8 cellular contexts compared by ENCODE assay signal in genomic region chr3:177345049-177345972, GRCh38.
DNase-seq lines count a peak whose midpoint lies in the region; ATAC-seq, FAIRE-seq and TF ChIP-seq lines count a peak whose summit lies in the region.

No MANE protein-coding gene starts in this region.

- in situ Hi-C loops in K562 (cut with MboI): no loop called here

- TF ChIP-seq RAD21 in HCT116 (IDR thresholded peaks at IDR 0.05; ENCODE audit: low read depth) (peak; percentile 52), K562 (CRISPR knock-in tag; conservative IDR thresholded peaks at IDR 0.05 in 1 of 2, IDR thresholded peaks at IDR 0.05 in 1 of 2) (peak; percentile 27 to 57; a peak in 3 of 4 replicates)

- H3K4me1 ChIP-seq in HCT116 (ENCODE audit: control insufficient read depth in 1 of 2, insufficient read depth in 2 of 2, low read length in 2 of 2) (peaks cover 35 to 55% of the 10 kb centered on the region in 2 experiments), K562 (replicated peaks in 1 of 2; ENCODE audit: control insufficient read depth in 2 of 2, insufficient read depth in 2 of 2, low read length in 2 of 2) (peaks cover 7 to 53% of the 10 kb centered on the region in 2 experiments; a peak in 4 of 5 replicates), iPS-18a (ENCODE audit: control insufficient read depth, low read depth, low read length) (peaks cover 17% of the 10 kb centered on the region), skeletal muscle tissue (ENCODE audit: control insufficient read depth in 3 of 3, insufficient read depth in 3 of 3, low read length in 3 of 3) (peaks cover 23 to 31% (median 29%) of the 10 kb centered on the region in 3 donors)

- POLR2A ChIA-PET in HCT116 (lab: Charles Lee): interaction anchor here (1.0 to 3.7 kb wide), 4 partner anchors 12 to 147 kb away, joined by 3 to 49 read pairs (median 4); no protein-coding TSS in a partner anchor
- POLR2A ChIA-PET in K562 (lab: Yijun Ruan, JAX): interaction anchor here (0.8 to 2.2 kb wide), 5 partner anchors 12 to 147 kb away, joined by 3 to 17 read pairs (median 4); no protein-coding TSS in a partner anchor

- H3K27me3 ChIP-seq in HCT116 (ENCODE audit: insufficient read depth, low read length): no peaks in the 10 kb centered on the region
- H3K27me3 ChIP-seq in K562 (ENCODE audit: control insufficient read depth in 2 of 2, insufficient read depth in 2 of 2, low read length in 2 of 2): no peaks in the 10 kb centered on the region
- H3K27me3 ChIP-seq in iPS-18a (ENCODE audit: control insufficient read depth, insufficient read depth, low read length): peaks cover 66% of the 10 kb centered on the region
- no peaks in the 10 kb centered on the region for H3K27me3 ChIP-seq in skeletal muscle tissue (ENCODE audit: control insufficient read depth in 3 of 3, insufficient read depth in 3 of 3, low read length in 3 of 3)

- intact Hi-C loops in HCT116 (cut with micrococcal nuclease): loop anchor here (1.0 to 2.0 kb wide), 2 partner anchors 13 to 61 kb away; no protein-coding TSS in a partner anchor
- intact Hi-C loops in K562 (cut with micrococcal nuclease): loop anchor here (1.0 to 2.0 kb wide), 2 partner anchors 12 to 61 kb away; no protein-coding TSS in a partner anchor

- H3K4me3 ChIP-seq in HCT116 (replicated peaks in 1 of 2; ENCODE audit: low read depth in 1 of 2, low read length in 2 of 2) (peak overlapping the region; percentile 8 to 36; a peak in 2 of 4 replicates), K562 (no peak overlapping the region), iPS-18a (ENCODE audit: low read length) (peak overlapping the region; percentile 19), skeletal muscle tissue (ENCODE audit: low read length in 3 of 3) (peak overlapping the region; percentile 19 to 49 (median 23))

- no peak for TF ChIP-seq CTCF in HCT116 (IDR thresholded peaks at IDR 0.05 in 2 of 3, conservative IDR thresholded peaks at IDR 0.05 in 1 of 3; ENCODE audit: borderline replicate concordance in 1 of 3, insufficient read depth in 1 of 3, low read depth in 2 of 3, low read length in 2 of 3)
- no peak for TF ChIP-seq CTCF in K562 (IDR thresholded peaks at IDR 0.05 in 2 of 3, conservative IDR thresholded peaks at IDR 0.05 in 1 of 3; ENCODE audit: insufficient read depth in 2 of 3, low read depth in 1 of 3, low read length in 3 of 3)

- H3K9me3 ChIP-seq in HCT116 (ENCODE audit: control insufficient read depth in 1 of 2, insufficient read depth in 1 of 2, low read depth in 1 of 2, low read length in 2 of 2): no peaks in the 10 kb centered on the region
- no peaks in the 10 kb centered on the region for H3K9me3 ChIP-seq in K562 (replicated peaks; ENCODE audit: control insufficient read depth, insufficient read depth, low read depth, low read length)
- H3K9me3 ChIP-seq in iPS-18a (ENCODE audit: control insufficient read depth, low read depth, low read length): no peaks in the 10 kb centered on the region
- H3K9me3 ChIP-seq in skeletal muscle tissue (ENCODE audit: control insufficient read depth in 3 of 3, low read length in 3 of 3): no peaks in the 10 kb centered on the region

- DNase-seq in EH (ENCODE audit: low read depth): peak; percentile 97
- DNase-seq in HCT116 (ENCODE audit: low read depth, low spot score): peak; percentile 96
- peak; percentile 93 for DNase-seq in MV-4-11 (lab: John Stamatoyannopoulos, UW)
- DNase-seq in T1000 (lab: John Stamatoyannopoulos, UW): peak; percentile 66
- peak; percentile 87 to 96 (median 88) for DNase-seq in K562 (ENCODE audit: extremely low read depth in 1 of 4, low spot score in 3 of 4)
- no peak for DNase-seq in DMS79 treated with DMSO at 0.1 percent for 48 hours (lab: John Stamatoyannopoulos, UW)

- TF ChIP-seq POLR2A in HCT116 (IDR thresholded peaks at IDR 0.05; ENCODE audit: borderline replicate concordance, extremely low read depth, insufficient read depth, insufficient read length) (peak; percentile 68), K562 (conservative IDR thresholded peaks at IDR 0.05) (peak; percentile 78)

- WGBS in K562 (ENCODE audit: insufficient coverage, low coverage, missing lambda C conversion rate): under 1% methylated on average over 12 of the region's 12 CpGs

- H3K79me2 ChIP-seq in HCT116 (ENCODE audit: insufficient read depth, low read length) (no peaks in the 10 kb centered on the region), K562 (ENCODE audit: control insufficient read depth, insufficient read depth, low read length) (no peaks in the 10 kb centered on the region)

- peak; percentile 92 for ATAC-seq in HCT116
- ATAC-seq in K562: peak; percentile 90

- CTCF ChIA-PET in HCT116 (lab: Charles Lee) (interaction anchor here (0.6 to 0.8 kb wide), 2 partner anchors 293 to 295 kb away, joined by 3 to 5 read pairs; no protein-coding TSS in a partner anchor), K562 (lab: Yijun Ruan, JAX; ENCODE audit: low intra/inter-chr PET ratio) (no interaction called here)

- peak; percentile 96 for FAIRE-seq in K562 (lab: Jason Lieb, UNC)

- H3K9me1 ChIP-seq in K562 (ENCODE audit: control insufficient read depth, insufficient read depth, low read length): no peaks in the 10 kb centered on the region

- no peaks in the 10 kb centered on the region for H4K20me1 ChIP-seq in HCT116 (ENCODE audit: insufficient read depth)
- no peaks in the 10 kb centered on the region for H4K20me1 ChIP-seq in K562 (replicated peaks; ENCODE audit: control insufficient read depth, insufficient read depth, low read length)

- H3K9ac ChIP-seq in HCT116 (ENCODE audit: low read length) (peak overlapping the region; percentile 70), K562 (ENCODE audit: insufficient read depth in 1 of 2, low read depth in 2 of 2, low read length in 2 of 2) (peak overlapping the region; percentile 67 to 68; a peak in 3 of 4 replicates), iPS-18a (ENCODE audit: low read length) (peak overlapping the region; percentile 4), skeletal muscle tissue (ENCODE audit: low read depth in 1 of 3, low read length in 3 of 3) (peak overlapping the region; percentile 67 to 84 (median 71))

- H3K4me2 ChIP-seq in HCT116 (ENCODE audit: low read length): peak overlapping the region; percentile 79
- peak overlapping the region; percentile 64 for H3K4me2 ChIP-seq in K562 (ENCODE audit: insufficient read depth, low read length)

- H2AFZ ChIP-seq in HCT116 (ENCODE audit: low read depth, low read length, poor library complexity, severe bottlenecking) (peak overlapping the region; percentile 74), K562 (ENCODE audit: low read depth, low read length) (peak overlapping the region; percentile 58)

- BruUV-seq in HCT116 (replicated peaks; lab: Mats Ljungman, UMichigan) (TSS peak; percentile 98), K562 (replicated peaks; lab: Mats Ljungman, UMichigan) (TSS peak; percentile 83)

- RAD21 ChIA-PET in HCT116 (lab: Charles Lee; ENCODE audit: low non-redundant PET in 1 of 2, low total read pairs in 2 of 2, uncharacterized antibody in 2 of 2, unreplicated experiment in 2 of 2): interaction anchor here (0.8 to 1.4 kb wide), 2 partner anchors 12 to 13 kb away, joined by 3 to 4 read pairs; no protein-coding TSS in a partner anchor

- H3K9me2 ChIP-seq in HCT116 (ENCODE audit: insufficient read depth): no peaks in the 10 kb centered on the region

- peak; percentile 96 for TF ChIP-seq EP300 in K562 (IDR thresholded peaks at IDR 0.05; ENCODE audit: low read length)

- H3K27ac ChIP-seq in HCT116 (ENCODE audit: low read depth, low read length) (peak overlapping the region; percentile 91), K562 (ENCODE audit: extremely low read depth, low read depth, low read length) (peak overlapping the region; percentile 96), iPS-18a (ENCODE audit: low read length) (no peak overlapping the region), skeletal muscle tissue (ENCODE audit: low read depth, low read length) (peak overlapping the region; percentile 87)

- H3K36me3 ChIP-seq in HCT116 (ENCODE audit: control insufficient read depth in 1 of 2, insufficient read depth in 2 of 2, low read length in 2 of 2) (no peaks in the 10 kb centered on the region), K562 (ENCODE audit: control insufficient read depth, insufficient read depth, low read length) (no peaks in the 10 kb centered on the region), iPS-18a (ENCODE audit: control insufficient read depth, low read depth, low read length) (no peaks in the 10 kb centered on the region), skeletal muscle tissue (ENCODE audit: control insufficient read depth in 3 of 3, insufficient read depth in 3 of 3, low read length in 3 of 3) (no peaks in the 10 kb centered on the region)

TF ChIP-seq in K562, 482 proteins besides CTCF, POLR2A, EP300 and RAD21 (continues in another document):
- TF ChIP-seq CXXC5 (CRISPR knock-in tag; IDR thresholded peaks at IDR 0.05) (peak; percentile 71), RBBP5 (IDR thresholded peaks at IDR 0.05; ENCODE audit: borderline replicate concordance, insufficient read depth, low read length, poor library complexity, severe bottlenecking) (peak; percentile 42), FOXJ2 (tag; IDR thresholded peaks at IDR 0.05) (peak; percentile 90), SFPQ (IDR thresholded peaks at IDR 0.05; ENCODE audit: low read depth, low read length) (no peak)

Comparison
In these comparisons a context has a peak if more than half of its experiments do, and no peak if none do; other contexts are left out.
1. H3K9ac ChIP-seq: peak in every context shown above with its lines; median percentile 71 in skeletal muscle tissue; 70 in HCT116; 68 in K562; 4 in iPS-18a.